ENCODE assay signal across 1 cellular context in genomic region chr2:53594586-53594918, GRCh38.
TF ChIP-seq lines count a peak whose summit lies in the region.

No MANE protein-coding gene starts in this region.

TF ChIP-seq in HepG2, 621 proteins besides CTCF, POLR2A, EP300 and RAD21 (continued from another document):
- TF ChIP-seq ERF (CRISPR knock-in tag; IDR thresholded peaks at IDR 0.05) (no peak), ZNF564 (CRISPR knock-in tag; IDR thresholded peaks at IDR 0.05) (no peak), ZNF292 (CRISPR knock-in tag; IDR thresholded peaks at IDR 0.05; ENCODE audit: borderline replicate concordance, low read depth) (no peak), ZNF782 (CRISPR knock-in tag; IDR thresholded peaks at IDR 0.05; ENCODE audit: borderline replicate concordance) (no peak), ZNF337 (CRISPR knock-in tag; IDR thresholded peaks at IDR 0.05; ENCODE audit: borderline replicate concordance, low read depth) (no peak), GATAD2A (CRISPR knock-in tag; IDR thresholded peaks at IDR 0.05) (no peak), NCOA2 (CRISPR knock-in tag; IDR thresholded peaks at IDR 0.05) (no peak), ZNF230 (CRISPR knock-in tag; IDR thresholded peaks at IDR 0.05) (no peak), NFE2 (CRISPR knock-in tag; IDR thresholded peaks at IDR 0.05) (no peak)
